ENCODE assay signal across 19 cellular contexts in the genomic region with DNA sequence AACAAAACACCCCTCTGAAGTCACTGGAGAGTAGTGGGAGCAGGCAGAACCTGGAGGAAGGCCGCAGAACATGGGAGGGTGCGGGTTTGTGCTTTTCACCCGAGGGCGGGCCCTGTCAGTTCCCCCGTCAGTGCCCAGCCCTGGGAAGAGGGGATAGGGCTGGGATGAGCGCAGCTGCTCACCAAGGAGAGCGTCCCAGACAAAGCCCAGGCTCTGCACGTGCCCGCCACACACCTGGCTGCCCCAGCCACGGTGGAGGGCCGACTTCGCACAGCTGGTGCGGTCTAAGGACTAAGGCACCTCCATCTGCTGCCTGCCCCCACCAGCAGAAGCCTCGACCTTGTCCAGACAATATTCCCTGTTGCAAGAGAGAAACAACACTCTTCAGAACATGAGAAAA.
"Had no signal": no experiment of that assay in that cellular context is flagged by ENCODE, and none has a peak within 500 bp of the region (broad histone marks: within the 10 kb centered on the region; RNA-seq: fewer than 3 reads in every experiment).

No MANE protein-coding gene starts in this region.

- H3K4me1 ChIP-seq: neural progenitor cell had no signal

- H3K9ac ChIP-seq: neural progenitor cell had no signal

- H3K9me3 Mint-ChIP-seq: neural progenitor cell; stimulated activated memory B cell treated with anti-CD40 and anti-IgM and Interleukin-4, amounts not matched to agents 10 μg/mL and 1 μg/mL and 100 μg/mL, for 72 hours; stimulated activated naive CD8-positive, alpha-beta T cell treated with anti-CD3 and anti-CD28 coated beads, Interleukin-15, Interleukin-2, amounts not matched to agents 100 ng/mL and 50 ng/mL, for 24 hours had no signal

- ATAC-seq: left lobe of liver; pancreas; stimulated activated memory B cell treated with anti-CD40 and anti-IgM and Interleukin-4, amounts not matched to agents 10 μg/mL and 1 μg/mL and 100 μg/mL, for 72 hours had no signal

- H3K27ac Mint-ChIP-seq: neural progenitor cell; progenitor cell of endocrine pancreas; stimulated activated memory B cell treated with anti-CD40 and anti-IgM and Interleukin-4, amounts not matched to agents 10 μg/mL and 1 μg/mL and 100 μg/mL, for 72 hours; stimulated activated naive CD8-positive, alpha-beta T cell treated with anti-CD3 and anti-CD28 coated beads, Interleukin-15, Interleukin-2, amounts not matched to agents 100 ng/mL and 50 ng/mL, for 24 hours had no signal

- H3K9me3 ChIP-seq: heart right ventricle, pancreas, tibial artery, upper lobe of left lung, vagina had no signal

- H3K27me3 ChIP-seq: heart right ventricle, neural progenitor cell, pancreas, tibial artery, upper lobe of left lung, vagina had no signal

- H3K4me3 ChIP-seq: coronary artery, heart right ventricle, neural progenitor cell, pancreas, smooth muscle cell, tibial artery, upper lobe of left lung, vagina had no signal

- H3K36me3 ChIP-seq: neural progenitor cell, vagina had no signal

- DNase-seq: effector CD4-positive, alpha-beta T cell; foreskin melanocyte; heart right ventricle; hypothalamus; islet precursor cell; midbrain; occipital lobe; pancreas; stimulated activated CD4-positive, alpha-beta T cell treated with anti-CD3 and anti-CD28 coated beads, Interleukin-4, amount 100 ng/mL, for 24 hours; tibial artery; upper lobe of left lung had no signal

- H3K4me3 Mint-ChIP-seq: neural progenitor cell; stimulated activated memory B cell treated with anti-CD40 and anti-IgM and Interleukin-4, amounts not matched to agents 10 μg/mL and 1 μg/mL and 100 μg/mL, for 72 hours; stimulated activated naive CD8-positive, alpha-beta T cell treated with anti-CD3 and anti-CD28 coated beads, Interleukin-15, Interleukin-2, amounts not matched to agents 100 ng/mL and 50 ng/mL, for 24 hours had no signal

- H3K27ac ChIP-seq: coronary artery, heart right ventricle, neural progenitor cell, pancreas, tibial artery, upper lobe of left lung, vagina had no signal

- H3K27me3 Mint-ChIP-seq: progenitor cell of endocrine pancreas; stimulated activated naive CD8-positive, alpha-beta T cell treated with anti-CD3 and anti-CD28 coated beads, Interleukin-15, Interleukin-2, amounts not matched to agents 100 ng/mL and 50 ng/mL, for 24 hours had no signal
